26 cellular contexts compared by ENCODE assay signal in the genomic region with DNA sequence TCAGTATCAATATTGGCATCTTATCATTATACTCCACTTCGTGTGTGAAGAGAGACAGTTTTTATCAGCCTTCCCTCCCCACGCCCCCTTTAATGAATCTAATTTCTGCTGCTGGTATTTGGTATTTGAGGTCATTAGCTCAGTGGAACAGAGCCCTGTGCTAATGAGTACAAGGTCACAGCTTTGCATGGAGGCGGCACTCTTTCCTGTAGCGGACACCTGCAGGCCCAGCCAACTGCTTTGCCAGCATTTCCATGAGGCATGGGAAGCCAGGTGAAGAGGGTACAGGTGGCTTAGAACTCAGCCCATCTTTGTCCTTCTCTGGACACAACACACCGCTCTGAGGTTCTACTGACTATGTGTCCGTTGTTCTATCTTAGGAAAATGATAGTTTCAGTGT. TPM values are rescaled to one million over a fixed set of nuclear protein-coding genes. Genes with fewer than 3 reads are reported as not detected.
A peak's percentile ranks its signal among the peaks of the same experiment; 100 is the strongest.
DNase-seq lines count a peak whose midpoint lies in the region; ATAC-seq and TF ChIP-seq lines count a peak whose summit lies in the region.
"Had no signal": no experiment of that assay in that cellular context is flagged by ENCODE, and none has a peak within 500 bp of the region (broad histone marks: within the 10 kb centered on the region; RNA-seq: fewer than 3 reads in every experiment).

No MANE protein-coding gene starts in this region.

- ATAC-seq in HG03442 (IDR thresholded peaks at IDR 0.05; ENCODE audit: unreplicated experiment) (peak; percentile 12), GM21526 (IDR thresholded peaks at IDR 0.05; ENCODE audit: low FRiP score, unreplicated experiment) (no peak), GM21515 (IDR thresholded peaks at IDR 0.05; ENCODE audit: unreplicated experiment) (no peak)
- peak; percentile 55 to 60 for ATAC-seq in stimulated activated naive B cell treated with anti-CD40 and anti-IgM and Interleukin-4, amounts not matched to agents 10 μg/mL and 1 μg/mL and 100 μg/mL, for 72 hours (replicated peaks)
- ATAC-seq: activated CD4-positive, alpha-beta T cell treated with anti-CD3 and anti-CD28 coated beads for 36 hours; effector memory CD8-positive, alpha-beta T cell; Right ventricle myocardium inferior had no signal

- H3K4me1 Mint-ChIP-seq in glutamatergic neuron (ENCODE audit: low read depth, unreplicated experiment): peaks cover 41% of the 10 kb centered on the region
- H3K4me1 Mint-ChIP-seq in stimulated activated naive B cell treated with anti-CD40 and anti-IgM and Interleukin-4, amounts not matched to agents 10 μg/mL and 1 μg/mL and 100 μg/mL, for 72 hours: peaks cover 26 to 33% of the 10 kb centered on the region in 2 donors
- H3K4me1 Mint-ChIP-seq: activated CD4-positive, alpha-beta T cell treated with anti-CD3 and anti-CD28 coated beads for 36 hours had no signal

- peaks cover 10% of the 10 kb centered on the region for H3K9me3 Mint-ChIP-seq in glutamatergic neuron (ENCODE audit: unreplicated experiment)
- no peaks in the 10 kb centered on the region for H3K9me3 Mint-ChIP-seq in stimulated activated naive B cell treated with anti-CD40 and anti-IgM and Interleukin-4, amounts not matched to agents 10 μg/mL and 1 μg/mL and 100 μg/mL, for 72 hours
- H3K9me3 Mint-ChIP-seq: activated naive CD4-positive, alpha-beta T cell treated with anti-CD3 and anti-CD28 coated beads, Interleukin-2, amount 50 U/mL, for 24 hours; activated T-helper 1 cell treated with anti-CD3 and anti-CD28 coated beads, Interleukin-12 subunit alpha, Interleukin-12 subunit beta, Interleukin-2, Interleukin-4 antibody, amounts not matched to agents 30 ng/mL and 10 ng/mL and 1 ng/mL, durations not matched to agents 14 hours and 24 hours and 36 hours; effector memory CD8-positive, alpha-beta T cell; neural progenitor cell had no signal

- H3K27ac ChIP-seq in substantia nigra (ENCODE audit: low read depth, low read length, poor library complexity, severe bottlenecking): no peak overlapping the region
- H3K27ac ChIP-seq: 22Rv1, ascending aorta, esophagus squamous epithelium, neural progenitor cell, prostate gland, stomach had no signal

- no peaks in the 10 kb centered on the region for H3K27me3 Mint-ChIP-seq in glutamatergic neuron (ENCODE audit: unreplicated experiment)
- no peaks in the 10 kb centered on the region for H3K27me3 Mint-ChIP-seq in stimulated activated naive B cell treated with anti-CD40 and anti-IgM and Interleukin-4, amounts not matched to agents 10 μg/mL and 1 μg/mL and 100 μg/mL, for 72 hours
- H3K27me3 Mint-ChIP-seq: activated CD4-positive, alpha-beta T cell treated with anti-CD3 and anti-CD28 coated beads for 36 hours; activated naive CD4-positive, alpha-beta T cell treated with anti-CD3 and anti-CD28 coated beads, Interleukin-2, amount 50 U/mL, for 24 hours; effector memory CD8-positive, alpha-beta T cell had no signal

- DNase-seq in NCI-H146 (lab: John Stamatoyannopoulos, UW) (peak; percentile 47), NCI-H146 treated with DMSO at 0.1 percent for 48 hours (lab: John Stamatoyannopoulos, UW; ENCODE audit: unreplicated experiment) (no peak), glutamatergic neuron (no peak), substantia nigra (lab: John Stamatoyannopoulos, UW) (no peak)
- no peak for DNase-seq in stimulated activated naive B cell treated with anti-CD40 and anti-IgM and Interleukin-4, amounts not matched to agents 10 μg/mL and 1 μg/mL and 100 μg/mL, for 72 hours
- DNase-seq: activated CD4-positive, alpha-beta T cell treated with anti-CD3 and anti-CD28 coated beads for 36 hours; cerebellar nuclear complex; DND-41; effector memory CD8-positive, alpha-beta T cell; esophagus squamous epithelium; left cardiac atrium; NCI-H1417 treated with DMSO at 0.1 percent for 48 hours; NCI-H2171; stimulated activated CD4-positive, alpha-beta T cell treated with anti-CD3 and anti-CD28 coated beads, Interleukin-2, amount 100 ng/mL, for 48 hours; stomach; trophoblast cell had no signal

- H3K27ac Mint-ChIP-seq in glutamatergic neuron (ENCODE audit: unreplicated experiment): peak overlapping the region; percentile 54
- peak overlapping the region; percentile 89 for H3K27ac Mint-ChIP-seq in stimulated activated naive B cell treated with anti-CD40 and anti-IgM and Interleukin-4, amounts not matched to agents 10 μg/mL and 1 μg/mL and 100 μg/mL, for 72 hours
- H3K27ac Mint-ChIP-seq: activated CD4-positive, alpha-beta T cell treated with anti-CD3 and anti-CD28 coated beads for 36 hours; activated naive CD4-positive, alpha-beta T cell treated with anti-CD3 and anti-CD28 coated beads, Interleukin-2, amount 50 U/mL, for 24 hours; activated T-helper 1 cell treated with anti-CD3 and anti-CD28 coated beads, Interleukin-12 subunit alpha, Interleukin-12 subunit beta, Interleukin-2, Interleukin-4 antibody, amounts not matched to agents 30 ng/mL and 10 ng/mL and 1 ng/mL, durations not matched to agents 14 hours and 24 hours and 36 hours; effector memory CD8-positive, alpha-beta T cell; neural progenitor cell had no signal

- no peak for TF ChIP-seq CTCF in glutamatergic neuron (IDR thresholded peaks at IDR 0.05; ENCODE audit: partially characterized antibody, unreplicated experiment)

- H3K36me3 Mint-ChIP-seq in glutamatergic neuron (ENCODE audit: unreplicated experiment): no peaks in the 10 kb centered on the region
- H3K36me3 Mint-ChIP-seq in stimulated activated naive B cell treated with anti-CD40 and anti-IgM and Interleukin-4, amounts not matched to agents 10 μg/mL and 1 μg/mL and 100 μg/mL, for 72 hours: no peaks in the 10 kb centered on the region
- H3K36me3 Mint-ChIP-seq: activated naive CD4-positive, alpha-beta T cell treated with anti-CD3 and anti-CD28 coated beads, Interleukin-2, amount 50 U/mL, for 24 hours; neural progenitor cell had no signal

- H3K4me3 Mint-ChIP-seq in glutamatergic neuron (ENCODE audit: unreplicated experiment): no peak overlapping the region
- peak overlapping the region; percentile 50 to 52 for H3K4me3 Mint-ChIP-seq in stimulated activated naive B cell treated with anti-CD40 and anti-IgM and Interleukin-4, amounts not matched to agents 10 μg/mL and 1 μg/mL and 100 μg/mL, for 72 hours
- H3K4me3 Mint-ChIP-seq: activated CD4-positive, alpha-beta T cell treated with anti-CD3 and anti-CD28 coated beads for 36 hours; activated naive CD4-positive, alpha-beta T cell treated with anti-CD3 and anti-CD28 coated beads, Interleukin-2, amount 50 U/mL, for 24 hours; activated T-helper 1 cell treated with anti-CD3 and anti-CD28 coated beads, Interleukin-12 subunit alpha, Interleukin-12 subunit beta, Interleukin-2, Interleukin-4 antibody, amounts not matched to agents 30 ng/mL and 10 ng/mL and 1 ng/mL, durations not matched to agents 14 hours and 24 hours and 36 hours; effector memory CD8-positive, alpha-beta T cell; neural progenitor cell had no signal

RNA-seq across cellular contexts. Expression of a gene that starts 40.1 kb away (rescaled TPM):
- 74.8 TPM for total RNA-seq in glutamatergic neuron (ENCODE audit: unreplicated experiment)

Comparison
In these comparisons a context has a peak if more than half of its experiments do, and no peak if none do; other contexts are left out.
1. ATAC-seq: peak in HG03442 (single experiment) and stimulated activated naive B cell treated with anti-CD40 and anti-IgM and Interleukin-4, amounts not matched to agents 10 μg/mL and 1 μg/mL and 100 μg/mL, for 72 hours (2 of 2); none in GM21526 (single experiment) and GM21515 (single experiment).